15 cellular contexts compared by ENCODE assay signal in the genomic region with DNA sequence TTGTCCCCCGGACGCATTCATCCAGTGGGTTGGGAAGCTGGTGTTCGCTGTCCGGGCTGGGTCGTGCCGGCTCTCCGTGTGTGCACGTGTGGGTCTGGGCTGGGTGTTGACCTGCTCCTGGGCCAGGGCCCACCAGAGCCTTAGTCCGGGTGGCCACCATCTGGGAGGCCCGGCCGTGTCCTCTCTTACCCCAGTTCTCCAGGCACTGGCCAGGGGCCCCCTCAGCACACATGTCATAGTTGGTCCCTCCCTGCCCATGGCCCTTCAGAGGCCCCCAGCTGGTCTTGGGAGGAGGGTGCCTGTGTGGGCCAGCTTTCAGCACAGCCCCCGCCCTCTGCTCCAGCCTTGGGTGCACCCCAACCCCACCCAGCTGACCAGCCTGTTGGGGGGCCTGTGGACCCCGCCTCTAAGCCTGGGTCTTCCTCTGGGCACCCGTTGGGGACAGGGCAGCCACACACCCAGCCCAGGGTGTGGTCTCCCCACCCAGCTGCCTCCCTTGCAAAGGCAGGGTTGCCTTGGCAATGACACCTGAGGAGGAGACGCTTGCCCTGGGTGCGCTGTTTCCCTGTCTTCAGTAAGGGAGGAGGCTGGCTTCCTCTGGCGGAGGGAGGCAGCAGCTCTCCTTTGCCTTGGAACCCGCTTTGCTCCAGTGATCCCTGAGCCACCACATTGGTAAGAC.
A peak's percentile ranks its signal among the peaks of the same experiment; 100 is the strongest.
DNase-seq lines count a peak whose midpoint lies in the region; ATAC-seq and TF ChIP-seq lines count a peak whose summit lies in the region.
"Had no signal": no experiment of that assay in that cellular context is flagged by ENCODE, and none has a peak within 500 bp of the region (broad histone marks: within the 10 kb centered on the region; RNA-seq: fewer than 3 reads in every experiment).

No MANE protein-coding gene starts in this region.

- H3K4me3 ChIP-seq in mucosa of descending colon: no peak overlapping the region
- H3K4me3 ChIP-seq in upper lobe of right lung: no peak overlapping the region
- no peak overlapping the region for H3K4me3 ChIP-seq in Caco-2 (ENCODE audit: low read depth, low read length)
- H3K4me3 ChIP-seq: GM23248 had no signal

- no peak for DNase-seq in stimulated activated naive CD8-positive, alpha-beta T cell treated with anti-CD3 and anti-CD28 coated beads, Interleukin-15, Interleukin-2, amounts not matched to agents 100 U/mL and 50 U/mL, for 24 hours
- DNase-seq in mucosa of descending colon (no peak), upper lobe of right lung (no peak), Caco-2 (no peak)
- DNase-seq: CD8-positive, alpha-beta T cell; DMS53; GF-D8; GM23248; IMR-90 had no signal

- no TSS peak for BruUV-seq in Caco-2 (replicated peaks; lab: Mats Ljungman, UMichigan)

- H3K9me3 Mint-ChIP-seq in stimulated activated naive CD8-positive, alpha-beta T cell treated with anti-CD3 and anti-CD28 coated beads, Interleukin-15, Interleukin-2, amounts not matched to agents 100 ng/mL and 50 ng/mL, for 24 hours: no peaks in the 10 kb centered on the region
- H3K9me3 Mint-ChIP-seq in Caco-2 (ENCODE audit: unreplicated experiment): no peaks in the 10 kb centered on the region
- H3K9me3 Mint-ChIP-seq: CD14-positive monocyte; CD8-positive, alpha-beta T cell had no signal

- H3K27ac ChIP-seq in upper lobe of right lung: no peak overlapping the region
- H3K27ac ChIP-seq: GM23248 had no signal

- TF ChIP-seq CTCF in mucosa of descending colon (IDR thresholded peaks at IDR 0.05): no peak
- no peak for TF ChIP-seq CTCF in upper lobe of right lung (IDR thresholded peaks at IDR 0.05)
- TF ChIP-seq CTCF in Caco-2 (IDR thresholded peaks at IDR 0.05; ENCODE audit: insufficient read depth in 1 of 2, low read depth in 1 of 2, low read length in 1 of 2, severe bottlenecking in 1 of 2, unreplicated experiment in 1 of 2): no peak

- no peaks in the 10 kb centered on the region for H3K36me3 Mint-ChIP-seq in stimulated activated naive CD8-positive, alpha-beta T cell treated with anti-CD3 and anti-CD28 coated beads, Interleukin-15, Interleukin-2, amounts not matched to agents 100 ng/mL and 50 ng/mL, for 24 hours (ENCODE audit: low read depth)
- H3K36me3 Mint-ChIP-seq in Caco-2 (ENCODE audit: insufficient read depth, unreplicated experiment): no peaks in the 10 kb centered on the region
- H3K36me3 Mint-ChIP-seq: CD14-positive monocyte; CD8-positive, alpha-beta T cell had no signal

- POLR2A ChIA-PET in Caco-2 (lab: Charles Lee): no interaction called here

- no peak overlapping the region for H3K4me3 Mint-ChIP-seq in stimulated activated naive CD8-positive, alpha-beta T cell treated with anti-CD3 and anti-CD28 coated beads, Interleukin-15, Interleukin-2, amounts not matched to agents 100 ng/mL and 50 ng/mL, for 24 hours
- H3K4me3 Mint-ChIP-seq in Caco-2 (ENCODE audit: unreplicated experiment): no peak overlapping the region
- H3K4me3 Mint-ChIP-seq: CD8-positive, alpha-beta T cell had no signal

- peak overlapping the region; percentile 21 for H3K27ac Mint-ChIP-seq in stimulated activated naive CD8-positive, alpha-beta T cell treated with anti-CD3 and anti-CD28 coated beads, Interleukin-15, Interleukin-2, amounts not matched to agents 100 ng/mL and 50 ng/mL, for 24 hours
- H3K27ac Mint-ChIP-seq in Caco-2 (ENCODE audit: unreplicated experiment): no peak overlapping the region
- H3K27ac Mint-ChIP-seq: CD8-positive, alpha-beta T cell had no signal

- no peaks in the 10 kb centered on the region for H3K27me3 Mint-ChIP-seq in stimulated activated naive CD8-positive, alpha-beta T cell treated with anti-CD3 and anti-CD28 coated beads, Interleukin-15, Interleukin-2, amounts not matched to agents 100 ng/mL and 50 ng/mL, for 24 hours
- peaks cover 14% of the 10 kb centered on the region for H3K27me3 Mint-ChIP-seq in Caco-2 (ENCODE audit: insufficient read depth, unreplicated experiment)

- CTCF ChIA-PET in Caco-2 (lab: Charles Lee): interaction anchor here (0.6 kb wide), 2 partner anchors 65 to 89 kb away, joined by 3 to 4 read pairs; no protein-coding TSS in a partner anchor

- peaks cover 15% of the 10 kb centered on the region for H3K4me1 Mint-ChIP-seq in stimulated activated naive CD8-positive, alpha-beta T cell treated with anti-CD3 and anti-CD28 coated beads, Interleukin-15, Interleukin-2, amounts not matched to agents 100 ng/mL and 50 ng/mL, for 24 hours (ENCODE audit: low read depth)
- no peaks in the 10 kb centered on the region for H3K4me1 Mint-ChIP-seq in Caco-2 (ENCODE audit: low read depth, unreplicated experiment)

- H3K4me1 ChIP-seq in mucosa of descending colon (ENCODE audit: low read depth) (no peaks in the 10 kb centered on the region), upper lobe of right lung (no peaks in the 10 kb centered on the region), Caco-2 (no peaks in the 10 kb centered on the region)

- H3K27me3 ChIP-seq in upper lobe of right lung (no peaks in the 10 kb centered on the region), Caco-2 (replicated peaks; ENCODE audit: control insufficient read depth, insufficient read depth, low read length) (no peaks in the 10 kb centered on the region)

- H3K9me3 ChIP-seq in mucosa of descending colon (no peaks in the 10 kb centered on the region), upper lobe of right lung (no peaks in the 10 kb centered on the region), Caco-2 (no peaks in the 10 kb centered on the region)

- intact Hi-C loops in mucosa of descending colon (cut with DNase I, micrococcal nuclease) (no loop called here), upper lobe of right lung (cut with DNase I) (no loop called here), Caco-2 (cut with micrococcal nuclease; ENCODE audit: unreplicated experiment) (no loop called here)

- H3K36me3 ChIP-seq in mucosa of descending colon (ENCODE audit: low read depth) (no peaks in the 10 kb centered on the region), upper lobe of right lung (no peaks in the 10 kb centered on the region), Caco-2 (ENCODE audit: control insufficient read depth, insufficient read depth, low read length) (no peaks in the 10 kb centered on the region)

- ATAC-seq in stimulated activated naive CD8-positive, alpha-beta T cell treated with anti-CD3 and anti-CD28 coated beads, Interleukin-15, Interleukin-2, amounts not matched to agents 100 U/mL and 50 U/mL, for 24 hours: no peak
- peak; percentile 21 for ATAC-seq in esophagus mucosa
- peak; percentile 57 for ATAC-seq in mucosa of descending colon
- ATAC-seq in upper lobe of right lung: peak; percentile 14
- ATAC-seq in GM21390 (IDR thresholded peaks at IDR 0.05; ENCODE audit: unreplicated experiment): no peak
- no peak for ATAC-seq in HG03520 (IDR thresholded peaks at IDR 0.05; ENCODE audit: unreplicated experiment)
- ATAC-seq: CD8-positive, alpha-beta T cell; HCT116 had no signal

Comparison
In these comparisons a context has a peak if more than half of its experiments do, and no peak if none do; other contexts are left out.
1. ATAC-seq: peak in esophagus mucosa (single experiment), mucosa of descending colon (single experiment) and upper lobe of right lung (single experiment); none in stimulated activated naive CD8-positive, alpha-beta T cell treated with anti-CD3 and anti-CD28 coated beads, Interleukin-15, Interleukin-2, amounts not matched to agents 100 U/mL and 50 U/mL, for 24 hours (single experiment), GM21390 (single experiment) and HG03520 (single experiment).